In genomic region chr18:58362027-58362575, GRCh38 we compare ENCODE assay signal across 8 cellular contexts.
A peak's percentile ranks its signal among the peaks of the same experiment; 100 is the strongest.
DNase-seq lines count a peak whose midpoint lies in the region; ATAC-seq and TF ChIP-seq lines count a peak whose summit lies in the region.

No MANE protein-coding gene starts in this region.

- intact Hi-C loops in posterior cingulate gyrus (cut with DNase I), result no loop called here

- H3K27ac Mint-ChIP-seq in stimulated activated memory B cell treated with anti-CD40 and anti-IgM and Interleukin-4, amounts not matched to agents 10 μg/mL and 1 μg/mL and 100 μg/mL, for 72 hours, result no peak overlapping the region

- H3K9me3 ChIP-seq in SJSA1 (replicated peaks), result no peaks in the 10 kb centered on the region

- peak overlapping the region; percentile 86 for H3K27ac ChIP-seq in SJSA1

- H3K9me3 Mint-ChIP-seq in stimulated activated memory B cell treated with anti-CD40 and anti-IgM and Interleukin-4, amounts not matched to agents 10 μg/mL and 1 μg/mL and 100 μg/mL, for 72 hours, result no peaks in the 10 kb centered on the region

- peaks cover 32% of the 10 kb centered on the region for H3K36me3 ChIP-seq in SJSA1

- H3K4me1 Mint-ChIP-seq in stimulated activated memory B cell treated with anti-CD40 and anti-IgM and Interleukin-4, amounts not matched to agents 10 μg/mL and 1 μg/mL and 100 μg/mL, for 72 hours, result no peaks in the 10 kb centered on the region

- DNase-seq in CD1c-positive myeloid dendritic cell (ENCODE audit: extremely low spot score) (peak; percentile 93), SJSA1 (ENCODE audit: low read depth in 1 of 2, low spot score in 2 of 2) (peak; percentile 70 to 87), fibroblast of the aortic adventitia (ENCODE audit: low read depth) (peak; percentile 90), posterior cingulate gyrus (peak in 6 of 10 donors; percentile 44 to 91 (median 66)), GF-D8 (lab: John Stamatoyannopoulos, UW) (no peak), NCI-H1105 (lab: John Stamatoyannopoulos, UW) (no peak)

- no peak for ATAC-seq in GM21717 (IDR thresholded peaks at IDR 0.05; ENCODE audit: unreplicated experiment)
- no peak for ATAC-seq in stimulated activated memory B cell treated with anti-CD40 and anti-IgM and Interleukin-4, amounts not matched to agents 10 μg/mL and 1 μg/mL and 100 μg/mL, for 72 hours

- H3K36me3 Mint-ChIP-seq in stimulated activated memory B cell treated with anti-CD40 and anti-IgM and Interleukin-4, amounts not matched to agents 10 μg/mL and 1 μg/mL and 100 μg/mL, for 72 hours, result peaks cover 65% of the 10 kb centered on the region

- no peak overlapping the region for H3K4me3 ChIP-seq in SJSA1
- no peak overlapping the region for H3K4me3 ChIP-seq in fibroblast of the aortic adventitia (ENCODE audit: low read depth, low read length)

- no peak overlapping the region for H3K4me3 Mint-ChIP-seq in stimulated activated memory B cell treated with anti-CD40 and anti-IgM and Interleukin-4, amounts not matched to agents 10 μg/mL and 1 μg/mL and 100 μg/mL, for 72 hours

- no peak for TF ChIP-seq CTCF in fibroblast of the aortic adventitia (IDR thresholded peaks at IDR 0.05; ENCODE audit: insufficient read depth, low read length)

- H3K27me3 Mint-ChIP-seq in stimulated activated memory B cell treated with anti-CD40 and anti-IgM and Interleukin-4, amounts not matched to agents 10 μg/mL and 1 μg/mL and 100 μg/mL, for 72 hours, result no peaks in the 10 kb centered on the region

- no peaks in the 10 kb centered on the region for H3K27me3 ChIP-seq in SJSA1 (replicated peaks)

- peaks cover 70% of the 10 kb centered on the region for H3K4me1 ChIP-seq in SJSA1 (replicated peaks)

Comparison
In these comparisons a context has a peak if more than half of its experiments do, and no peak if none do; other contexts are left out.
1. DNase-seq: peak in CD1c-positive myeloid dendritic cell (single experiment), SJSA1 (2 of 2), fibroblast of the aortic adventitia (single experiment) and posterior cingulate gyrus (6 of 10); none in GF-D8 (single experiment) and NCI-H1105 (single experiment).